In genomic region chr12:6133642-6134041, GRCh38 we compare ENCODE assay signal across 2 cellular contexts.
TF ChIP-seq lines count a peak whose summit lies in the region.

No MANE protein-coding gene starts in this region.

TF ChIP-seq in GM23338, 12 proteins besides CTCF, POLR2A, EP300 and RAD21:
- TF ChIP-seq EZH2phosphoT487 (IDR thresholded peaks at IDR 0.05; ENCODE audit: unreplicated experiment) (no peak), STAT1 (IDR thresholded peaks at IDR 0.05; ENCODE audit: unreplicated experiment) (no peak), ZNF331 (CRISPR knock-in tag; IDR thresholded peaks at IDR 0.05; ENCODE audit: low read depth) (no peak), NANOG (IDR thresholded peaks at IDR 0.05; ENCODE audit: borderline replicate concordance) (no peak), REST (IDR thresholded peaks at IDR 0.05; ENCODE audit: unreplicated experiment) (no peak), CREB1 (CRISPR knock-in tag; IDR thresholded peaks at IDR 0.05; ENCODE audit: low read depth) (no peak), POLR2AphosphoS5 (IDR thresholded peaks at IDR 0.05; ENCODE audit: low read depth) (no peak), ZNF114 (CRISPR knock-in tag; IDR thresholded peaks at IDR 0.05) (no peak), ETS1 (IDR thresholded peaks at IDR 0.05) (no peak), JUNB (IDR thresholded peaks at IDR 0.05; ENCODE audit: unreplicated experiment) (no peak), ZNF462 (CRISPR knock-in tag; IDR thresholded peaks at IDR 0.05) (no peak), EZH2 (IDR thresholded peaks at IDR 0.05; ENCODE audit: low read depth, unreplicated experiment) (no peak)

TF ChIP-seq in H1, 55 proteins besides CTCF, POLR2A, EP300 and RAD21:
- TF ChIP-seq MAFK (IDR thresholded peaks at IDR 0.05; ENCODE audit: low read depth, low read length) (peak; percentile 99), TAF1 (IDR thresholded peaks at IDR 0.05; ENCODE audit: low read depth, low read length) (no peak)
TF ChIP-seq in H1: peak in this region for 1.
